Comparison of ENCODE assay signal across 10 cellular contexts in genomic region chr16:24700549-24701392, GRCh38. TPM values are rescaled to one million over a fixed set of nuclear protein-coding genes. Genes with fewer than 3 reads are reported as not detected.
A peak's percentile ranks its signal among the peaks of the same experiment; 100 is the strongest.
DNase-seq lines count a peak whose midpoint lies in the region; ATAC-seq and TF ChIP-seq lines count a peak whose summit lies in the region.
"Had no signal": no experiment of that assay in that cellular context is flagged by ENCODE, and none has a peak within 500 bp of the region (broad histone marks: within the 10 kb centered on the region; RNA-seq: fewer than 3 reads in every experiment).

No MANE protein-coding gene starts in this region.

- peak; percentile 61 for TF ChIP-seq CTCF in choroid plexus epithelial cell (conservative IDR thresholded peaks at IDR 0.05; ENCODE audit: low read depth, low read length)
- TF ChIP-seq CTCF in lower leg skin (IDR thresholded peaks at IDR 0.05), result no peak
- no peak for TF ChIP-seq CTCF in endothelial cell (IDR thresholded peaks at IDR 0.05; ENCODE audit: unreplicated experiment)

- H3K4me1 ChIP-seq in urinary bladder (ENCODE audit: insufficient read depth), result no peaks in the 10 kb centered on the region

- no peak overlapping the region for H3K4me3 ChIP-seq in choroid plexus epithelial cell (ENCODE audit: low read depth, low read length)
- H3K4me3 ChIP-seq in lower leg skin (ENCODE audit: low read depth, poor library complexity, severe bottlenecking), result no peak overlapping the region
- no peak overlapping the region for H3K4me3 ChIP-seq in urinary bladder (ENCODE audit: low read depth, low read length)

- H3K27ac ChIP-seq in urinary bladder (ENCODE audit: low read depth), result peak overlapping the region; percentile 46

- no peak overlapping the region for H3K4me3 Mint-ChIP-seq in stimulated activated naive CD8-positive, alpha-beta T cell treated with anti-CD3 and anti-CD28 coated beads, Interleukin-15, amount 100 ng/mL, for 72 hours
- no peak overlapping the region for H3K4me3 Mint-ChIP-seq in endothelial cell (ENCODE audit: unreplicated experiment)
- H3K4me3 Mint-ChIP-seq: stimulated activated naive B cell treated with anti-CD40 and anti-IgM and Interleukin-4, amounts not matched to agents 10 μg/mL and 1 μg/mL and 100 μg/mL, for 72 hours had no signal

- no peak for TF ChIP-seq POLR2A in lower leg skin (IDR thresholded peaks at IDR 0.05)

- intact Hi-C loops in lower leg skin (cut with DNase I; ENCODE audit: low total_unique reads), result no loop called here

- no peaks in the 10 kb centered on the region for H3K9me3 Mint-ChIP-seq in stimulated activated naive CD8-positive, alpha-beta T cell treated with anti-CD3 and anti-CD28 coated beads, Interleukin-15, amount 100 ng/mL, for 72 hours
- no peaks in the 10 kb centered on the region for H3K9me3 Mint-ChIP-seq in endothelial cell (ENCODE audit: unreplicated experiment)
- H3K9me3 Mint-ChIP-seq: stimulated activated naive B cell treated with anti-CD40 and anti-IgM and Interleukin-4, amounts not matched to agents 10 μg/mL and 1 μg/mL and 100 μg/mL, for 72 hours had no signal

- DNase-seq in stimulated activated naive CD8-positive, alpha-beta T cell treated with anti-CD3 and anti-CD28 coated beads, Interleukin-15, Interleukin-2, amounts not matched to agents 100 U/mL and 50 U/mL, for 24 hours, result no peak
- DNase-seq in stimulated activated naive CD8-positive, alpha-beta T cell treated with anti-CD3 and anti-CD28 coated beads, Interleukin-15, amount 100 ng/mL, for 72 hours, result no peak
- DNase-seq in choroid plexus epithelial cell (ENCODE audit: low read depth), result peak; percentile 98
- DNase-seq in lower leg skin (ENCODE audit: low spot score in 2 of 2), result peak; percentile 89 to 90
- DNase-seq in endothelial cell (ENCODE audit: low spot score), result no peak
- DNase-seq: DND-41; stimulated activated naive B cell treated with anti-CD40 and anti-IgM and Interleukin-4, amounts not matched to agents 10 μg/mL and 1 μg/mL and 100 μg/mL, for 72 hours had no signal

- H3K4me1 Mint-ChIP-seq in stimulated activated naive CD8-positive, alpha-beta T cell treated with anti-CD3 and anti-CD28 coated beads, Interleukin-15, amount 100 ng/mL, for 72 hours, result no peaks in the 10 kb centered on the region
- H3K4me1 Mint-ChIP-seq in endothelial cell (ENCODE audit: unreplicated experiment), result peaks cover 4% of the 10 kb centered on the region

- H3K36me3 ChIP-seq in urinary bladder (ENCODE audit: insufficient read depth), result no peaks in the 10 kb centered on the region

- ATAC-seq in stimulated activated naive CD8-positive, alpha-beta T cell treated with anti-CD3 and anti-CD28 coated beads, Interleukin-15, Interleukin-2, amounts not matched to agents 100 U/mL and 50 U/mL, for 24 hours, result peak; percentile 36
- ATAC-seq in stimulated activated naive CD8-positive, alpha-beta T cell treated with anti-CD3 and anti-CD28 coated beads, Interleukin-15, amount 100 ng/mL, for 72 hours, result no peak
- ATAC-seq in GM21529 (IDR thresholded peaks at IDR 0.05; ENCODE audit: unreplicated experiment) (no peak), GM21723 (IDR thresholded peaks at IDR 0.05; ENCODE audit: unreplicated experiment) (no peak)

- no peak overlapping the region for H3K27ac Mint-ChIP-seq in stimulated activated naive CD8-positive, alpha-beta T cell treated with anti-CD3 and anti-CD28 coated beads, Interleukin-15, amount 100 ng/mL, for 72 hours
- no peak overlapping the region for H3K27ac Mint-ChIP-seq in endothelial cell (ENCODE audit: unreplicated experiment)

- peaks cover 25% of the 10 kb centered on the region for H3K27me3 Mint-ChIP-seq in stimulated activated naive CD8-positive, alpha-beta T cell treated with anti-CD3 and anti-CD28 coated beads, Interleukin-15, amount 100 ng/mL, for 72 hours
- H3K27me3 Mint-ChIP-seq in endothelial cell (ENCODE audit: unreplicated experiment), result peaks cover 4% of the 10 kb centered on the region

- H3K36me3 Mint-ChIP-seq in endothelial cell (ENCODE audit: low read depth, unreplicated experiment), result no peaks in the 10 kb centered on the region
- H3K36me3 Mint-ChIP-seq: stimulated activated naive B cell treated with anti-CD40 and anti-IgM and Interleukin-4, amounts not matched to agents 10 μg/mL and 1 μg/mL and 100 μg/mL, for 72 hours had no signal

- 47% methylated on average over 11 of the region's 11 CpGs for WGBS in lower leg skin, 2 donors
- WGBS in urinary bladder, result 54% methylated on average over 11 of the region's 11 CpGs

RNA-seq across cellular contexts. Expression of gene TNRC6A, which starts 28.7 kb away (rescaled TPM):
- 10 to 100 TPM; 25.9 to 55.6 (median 30.1) TPM for total RNA-seq in lower leg skin
- total RNA-seq in urinary bladder, result 72.8 TPM
- polyA plus RNA-seq in urinary bladder, result 20.9 TPM
- 60.5 TPM for total RNA-seq in endothelial cell (ENCODE audit: unreplicated experiment)

Comparison
In these comparisons a context has a peak if more than half of its experiments do, and no peak if none do; other contexts are left out.
1. DNase-seq: peak in choroid plexus epithelial cell (single experiment) and lower leg skin (2 of 2); none in stimulated activated naive CD8-positive, alpha-beta T cell treated with anti-CD3 and anti-CD28 coated beads, Interleukin-15, Interleukin-2, amounts not matched to agents 100 U/mL and 50 U/mL, for 24 hours (single experiment), stimulated activated naive CD8-positive, alpha-beta T cell treated with anti-CD3 and anti-CD28 coated beads, Interleukin-15, amount 100 ng/mL, for 72 hours (0 of 2) and endothelial cell (single experiment).